Comparison of ENCODE assay signal across 11 cellular contexts in genomic region chr4:170008376-170008775, GRCh38. TPM values are rescaled to one million over a fixed set of nuclear protein-coding genes. Genes with fewer than 3 reads are reported as not detected.
DNase-seq lines count a peak whose midpoint lies in the region; ATAC-seq and TF ChIP-seq lines count a peak whose summit lies in the region.
"Had no signal": no experiment of that assay in that cellular context is flagged by ENCODE, and none has a peak within 500 bp of the region (broad histone marks: within the 10 kb centered on the region; RNA-seq: fewer than 3 reads in every experiment).

No MANE protein-coding gene starts in this region.

- H3K4me1 ChIP-seq in A673 (ENCODE audit: insufficient read depth, low read length, poor library complexity, severe bottlenecking) (no peaks in the 10 kb centered on the region), heart right ventricle (peaks cover 0 to 10% (median 0%) of the 10 kb centered on the region in 9 donors)

- H3K36me3 ChIP-seq in A673 (ENCODE audit: insufficient read depth, low read length, poor library complexity, severe bottlenecking) (no peaks in the 10 kb centered on the region), heart right ventricle (no peaks in the 10 kb centered on the region)

- ATAC-seq in heart right ventricle = no peak

- intact Hi-C loops in A673 (cut with micrococcal nuclease; ENCODE audit: unreplicated experiment) (loop anchor here (1.0 kb wide), 1 partner anchor 198 kb away; no protein-coding TSS in a partner anchor), heart right ventricle (cut with DNase I) (no loop called here)

- POLR2A ChIA-PET in A673 (lab: Charles Lee; ENCODE audit: low non-redundant PET) = no interaction called here

- no TSS peak for BruUV-seq in A673 (replicated peaks; lab: Mats Ljungman, UMichigan)

- WGBS in heart right ventricle, 2 donors = 86 to 90% methylated on average over 3 of the region's 3 CpGs

- H3K9me3 ChIP-seq in A673 (ENCODE audit: low read depth, low read length, poor library complexity, severe bottlenecking) (no peaks in the 10 kb centered on the region), heart right ventricle (no peaks in the 10 kb centered on the region)

- DNase-seq in A673 (ENCODE audit: low spot score) (peak; percentile 11), HT1080 (ENCODE audit: low read depth) (peak; percentile 47), caudate nucleus (lab: John Stamatoyannopoulos, UW) (no peak), mesenteric fat pad (ENCODE audit: low spot score) (no peak), heart right ventricle (no peak), NCI-H2081 treated with DMSO at 0.1 percent for 48 hours (lab: John Stamatoyannopoulos, UW) (no peak)
- DNase-seq in activated CD4-positive, alpha-beta T cell treated with anti-CD3 and anti-CD28 coated beads, Interleukin-2, amount 50 U/mL, for 4 hours = no peak
- DNase-seq: activated B cell treated with CpG ODN at 0.5 μM for 24 hours, mesendoderm, NCI-H2171 treated with DMSO at 0.1 percent for 48 hours had no signal

- no peak for TF ChIP-seq CTCF in A673 (conservative IDR thresholded peaks at IDR 0.05; ENCODE audit: low read depth, low read length)
- TF ChIP-seq CTCF in GM12872 (IDR thresholded peaks at IDR 0.05; ENCODE audit: insufficient read depth, low read depth, low read length) = peak; percentile 4; the same call in 1 of the 3 replicates
- no peak for TF ChIP-seq CTCF in heart right ventricle (IDR thresholded peaks at IDR 0.05)

- no peak overlapping the region for H3K4me3 ChIP-seq in A673 (ENCODE audit: low read depth, low read length, poor library complexity, severe bottlenecking)
- H3K4me3 ChIP-seq in heart right ventricle = no peak overlapping the region

- H3K27me3 ChIP-seq in A673 (replicated peaks; ENCODE audit: insufficient read depth, low read depth, low read length, poor library complexity) (no peaks in the 10 kb centered on the region), heart right ventricle (no peaks in the 10 kb centered on the region)

- H3K27ac ChIP-seq in A673 (ENCODE audit: low read depth, low read length, poor library complexity, severe bottlenecking) (no peak overlapping the region), caudate nucleus (ENCODE audit: low read depth, low read length) (peak overlapping the region; percentile 14), heart right ventricle (no peak overlapping the region)

- CTCF ChIA-PET in A673 (lab: Charles Lee) = no interaction called here

RNA-seq across cellular contexts. Expression of gene MFAP3L, which starts 17.8 kb away (rescaled TPM):
- total RNA-seq in A673 (2021) = 7.6 and 8.3 TPM in 2 replicates
- total RNA-seq in HT1080 (2014; rRNA removed; shearing (Covaris generic)) = 8.2 and 18.2 TPM in 2 replicates
- 4.4 and 5.7 TPM in 2 replicates for polyA plus RNA-seq in HT1080 (2015; cell fraction: cytosol; rRNA removed)
- polyA plus RNA-seq in HT1080 (2015; cell fraction: nucleus; rRNA removed) = 2.8 and 3.1 TPM in 2 replicates
- total RNA-seq in mesenteric fat pad = 3.6 TPM
- 1 to 10 TPM; 2.1 to 5.9 (median 3.9) TPM for total RNA-seq in heart right ventricle
- 1 to 10 TPM in 1 of 2 donors, under 1 TPM in 1; 0.94 to 1.0 TPM for polyA plus RNA-seq in heart right ventricle

Comparison
In these comparisons a context has a peak if more than half of its experiments do, and no peak if none do; other contexts are left out.
1. DNase-seq: peak in A673 (single experiment) and HT1080 (single experiment); none in caudate nucleus (0 of 61), mesenteric fat pad (single experiment), heart right ventricle (0 of 2), activated CD4-positive, alpha-beta T cell treated with anti-CD3 and anti-CD28 coated beads, Interleukin-2, amount 50 U/mL, for 4 hours (0 of 2) and NCI-H2081 treated with DMSO at 0.1 percent for 48 hours (single experiment).